In the genomic region with DNA sequence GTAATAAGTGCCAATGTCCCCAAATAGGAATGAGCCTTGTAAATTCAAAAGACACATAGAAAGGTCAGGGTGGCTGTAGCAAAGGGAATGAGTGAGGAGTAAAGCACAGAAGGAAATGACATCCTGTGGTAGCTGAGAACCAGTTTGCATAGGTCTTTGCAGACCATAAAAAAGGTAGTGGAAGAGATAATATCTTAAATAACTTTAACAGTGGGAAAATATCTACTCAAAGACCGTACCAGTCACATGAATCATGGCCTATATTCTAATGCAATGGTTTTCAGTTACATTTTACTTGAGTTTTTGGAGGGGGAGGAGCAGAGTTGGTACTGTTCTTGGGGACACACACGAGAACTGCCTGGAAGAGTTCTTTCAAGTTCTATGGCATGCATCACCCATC, we compare ENCODE assay signal across 33 cellular contexts.
"Had no signal": no experiment of that assay in that cellular context is flagged by ENCODE, and none has a peak within 500 bp of the region (broad histone marks: within the 10 kb centered on the region; RNA-seq: fewer than 3 reads in every experiment).

No MANE protein-coding gene starts in this region.

- H3K9me3 ChIP-seq: adrenal gland, ascending aorta, breast epithelium, colonic mucosa, esophagus squamous epithelium had no signal

- H3K27me3 Mint-ChIP-seq: activated B cell treated with CpG ODN at 0.5 μM for 24 hours; activated CD4-positive, alpha-beta memory T cell treated with anti-CD3 and anti-CD28 coated beads for 36 hours; activated CD8-positive, alpha-beta memory T cell treated with anti-CD3 and anti-CD28 coated beads, Interleukin-2, amount 10 ng/mL, durations not matched to agents 7 days and 5 days; activated naive CD4-positive, alpha-beta T cell treated with anti-CD3 and anti-CD28 coated beads, Interleukin-2, amount 50 U/mL, for 24 hours; activated naive CD8-positive, alpha-beta T cell treated with anti-CD3 and anti-CD28 coated beads for 36 hours; activated naive CD8-positive, alpha-beta T cell treated with anti-CD3 and anti-CD28 coated beads, Interleukin-2, amount 50 U/mL, for 24 hours; T-cell had no signal

- H3K27ac ChIP-seq: adrenal gland, ascending aorta, breast epithelium, cardiac muscle cell, colonic mucosa, epithelial cell of prostate, esophagus squamous epithelium, WERI-Rb-1 had no signal

- H3K4me1 ChIP-seq: adrenal gland, ascending aorta, breast epithelium, colonic mucosa, esophagus squamous epithelium had no signal

- H3K27me3 ChIP-seq: adrenal gland, ascending aorta, breast epithelium, cardiac muscle cell, colonic mucosa, esophagus squamous epithelium had no signal

- H3K36me3 ChIP-seq: adrenal gland, ascending aorta, breast epithelium, cardiac muscle cell, colonic mucosa, esophagus squamous epithelium, WERI-Rb-1 had no signal

- H3K9me3 Mint-ChIP-seq: activated naive CD4-positive, alpha-beta T cell treated with anti-CD3 and anti-CD28 coated beads for 36 hours had no signal

- H3K4me1 Mint-ChIP-seq: activated B cell treated with CpG ODN at 0.5 μM for 24 hours; activated CD8-positive, alpha-beta memory T cell treated with anti-CD3 and anti-CD28 coated beads, Interleukin-2, amount 10 ng/mL, durations not matched to agents 7 days and 5 days; activated naive CD4-positive, alpha-beta T cell treated with anti-CD3 and anti-CD28 coated beads, Interleukin-2, amount 50 U/mL, for 24 hours; activated naive CD8-positive, alpha-beta T cell treated with anti-CD3 and anti-CD28 coated beads for 36 hours; activated naive CD8-positive, alpha-beta T cell treated with anti-CD3 and anti-CD28 coated beads, Interleukin-2, amount 50 U/mL, for 24 hours; brain; T-cell had no signal

- H3K4me3 ChIP-seq: adrenal gland, ascending aorta, breast epithelium, cardiac muscle cell, colonic mucosa, esophagus squamous epithelium had no signal

- H3K4me3 Mint-ChIP-seq: activated B cell treated with CpG ODN at 0.5 μM for 24 hours; activated CD4-positive, alpha-beta memory T cell treated with anti-CD3 and anti-CD28 coated beads for 36 hours; activated CD8-positive, alpha-beta memory T cell treated with anti-CD3 and anti-CD28 coated beads, Interleukin-2, amount 10 ng/mL, durations not matched to agents 7 days and 5 days; activated CD8-positive, alpha-beta T cell treated with anti-CD3 and anti-CD28 coated beads, Interleukin-2, amount 10 ng/mL, durations not matched to agents 7 days and 5 days; activated naive CD4-positive, alpha-beta T cell treated with anti-CD3 and anti-CD28 coated beads for 36 hours; activated naive CD4-positive, alpha-beta T cell treated with anti-CD3 and anti-CD28 coated beads, Interleukin-2, amount 50 U/mL, for 24 hours; activated naive CD8-positive, alpha-beta T cell treated with anti-CD3 and anti-CD28 coated beads for 36 hours; activated naive CD8-positive, alpha-beta T cell treated with anti-CD3 and anti-CD28 coated beads, Interleukin-2, amount 50 U/mL, for 24 hours; activated T-helper 1 cell treated with anti-CD3 and anti-CD28 coated beads, Interleukin-12 subunit alpha, Interleukin-12 subunit beta, Interleukin-2, Interleukin-4 antibody, amounts not matched to agents 30 ng/mL and 10 ng/mL and 1 ng/mL, durations not matched to agents 14 hours and 24 hours and 36 hours; brain; T-cell; T-helper 1 cell treated with Interleukin-12 subunit alpha and Interleukin-12 subunit beta and Interleukin-4 antibody, amounts not matched to agents 30 μg/mL and 1 μg/mL, for 36 hours; T-helper 2 cell treated with Interferon-gamma antibody and Interleukin-4, amounts not matched to agents 5 μg/mL and 100 μg/mL, for 36 hours had no signal

- H3K27ac Mint-ChIP-seq: activated B cell treated with CpG ODN at 0.5 μM for 24 hours; activated CD4-positive, alpha-beta memory T cell treated with anti-CD3 and anti-CD28 coated beads for 36 hours; activated CD8-positive, alpha-beta memory T cell treated with anti-CD3 and anti-CD28 coated beads, Interleukin-2, amount 10 ng/mL, durations not matched to agents 7 days and 5 days; activated CD8-positive, alpha-beta T cell treated with anti-CD3 and anti-CD28 coated beads, Interleukin-2, amount 10 ng/mL, durations not matched to agents 7 days and 5 days; activated naive CD4-positive, alpha-beta T cell treated with anti-CD3 and anti-CD28 coated beads for 36 hours; activated naive CD4-positive, alpha-beta T cell treated with anti-CD3 and anti-CD28 coated beads, Interleukin-2, amount 50 U/mL, for 24 hours; activated naive CD8-positive, alpha-beta T cell treated with anti-CD3 and anti-CD28 coated beads for 36 hours; activated naive CD8-positive, alpha-beta T cell treated with anti-CD3 and anti-CD28 coated beads, Interleukin-2, amount 50 U/mL, for 24 hours; activated T-helper 1 cell treated with anti-CD3 and anti-CD28 coated beads, Interleukin-12 subunit alpha, Interleukin-12 subunit beta, Interleukin-2, Interleukin-4 antibody, amounts not matched to agents 30 ng/mL and 10 ng/mL and 1 ng/mL, durations not matched to agents 14 hours and 24 hours and 36 hours; activated T-helper 2 cell treated with anti-CD3 and anti-CD28 coated beads, Interferon-gamma antibody, Interleukin-2, Interleukin-4, amounts not matched to agents 10 μg/mL and 5 μg/mL and 100 μg/mL, durations not matched to agents 14 hours and 24 hours and 36 hours; brain; T-cell; T-helper 1 cell treated with Interleukin-12 subunit alpha and Interleukin-12 subunit beta and Interleukin-4 antibody, amounts not matched to agents 30 μg/mL and 1 μg/mL, for 36 hours; T-helper 2 cell treated with Interferon-gamma antibody and Interleukin-4, amounts not matched to agents 5 μg/mL and 100 μg/mL, for 36 hours had no signal

- H3K36me3 Mint-ChIP-seq: activated CD4-positive, alpha-beta memory T cell treated with anti-CD3 and anti-CD28 coated beads for 36 hours; activated CD8-positive, alpha-beta memory T cell treated with anti-CD3 and anti-CD28 coated beads, Interleukin-2, amount 10 ng/mL, durations not matched to agents 7 days and 5 days; activated naive CD4-positive, alpha-beta T cell treated with anti-CD3 and anti-CD28 coated beads, Interleukin-2, amount 50 U/mL, for 24 hours; activated naive CD8-positive, alpha-beta T cell treated with anti-CD3 and anti-CD28 coated beads for 36 hours; brain; T-cell had no signal

- DNase-seq: activated B cell treated with CpG ODN at 0.5 μM for 24 hours; activated CD4-positive, alpha-beta memory T cell treated with anti-CD3 and anti-CD28 coated beads for 36 hours; activated CD4-positive, alpha-beta T cell treated with anti-CD3 and anti-CD28 coated beads for 48 hours; activated CD8-positive, alpha-beta memory T cell treated with anti-CD3 and anti-CD28 coated beads, Interleukin-2, amount 10 ng/mL, durations not matched to agents 7 days and 5 days; activated CD8-positive, alpha-beta memory T cell treated with anti-CD3 and anti-CD28 coated beads, Interleukin-2, amount 50 U/mL, for 4 hours; activated CD8-positive, alpha-beta T cell treated with anti-CD3 and anti-CD28 coated beads, Interleukin-2, amount 10 ng/mL, durations not matched to agents 7 days and 5 days; activated effector memory CD4-positive, alpha-beta T cell treated with anti-CD3 and anti-CD28 coated beads, Interleukin-2, amount 50 U/mL, for 16 hours; activated naive CD4-positive, alpha-beta T cell treated with anti-CD3 and anti-CD28 coated beads for 36 hours; activated naive CD8-positive, alpha-beta T cell treated with anti-CD3 and anti-CD28 coated beads for 36 hours; activated naive CD8-positive, alpha-beta T cell treated with anti-CD3 and anti-CD28 coated beads, Interleukin-2, amount 50 U/mL, for 24 hours; activated T-cell treated with anti-CD3 and anti-CD28 coated beads, Interleukin-2, amount 50 U/mL, for 1 hour; activated T-cell treated with anti-CD3 and anti-CD28 coated beads, Interleukin-2, amount 50 U/mL, for 48 hours; adrenal gland; central memory CD4-positive, alpha-beta T cell; cerebellar nuclear complex; colonic mucosa; effector CD8-positive, alpha-beta T cell; esophagus squamous epithelium; foreskin fibroblast; head of caudate nucleus; T-cell; T1000; WERI-Rb-1 had no signal
